In the genomic region with DNA sequence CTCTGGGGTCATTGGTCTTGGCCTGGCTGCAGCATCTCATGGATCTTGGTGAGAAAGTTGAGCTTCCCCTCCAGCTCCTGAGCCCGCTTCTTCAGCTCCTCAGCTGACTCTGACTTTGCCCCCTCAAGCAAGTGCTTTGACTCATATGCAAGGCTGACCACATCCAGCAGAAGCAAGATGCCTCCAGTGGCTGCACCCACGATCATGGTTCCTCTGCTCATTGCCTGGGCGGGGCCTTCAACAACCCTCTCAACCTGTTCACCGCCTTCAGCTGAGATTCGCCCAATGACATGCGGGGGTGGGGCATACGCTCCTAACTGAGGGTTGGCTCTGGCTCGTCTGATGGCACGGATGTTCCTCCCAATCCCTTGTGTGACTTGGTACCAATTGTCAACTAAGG, we compare ENCODE assay signal across 1 cellular context.
TF ChIP-seq lines count a peak whose summit lies in the region.

No MANE protein-coding gene starts in this region.

TF ChIP-seq in IMR-90, 13 proteins besides CTCF, POLR2A, EP300 and RAD21:
- no peak for TF ChIP-seq CHD1 (IDR thresholded peaks at IDR 0.05; ENCODE audit: low read depth, low read length)
